ENCODE assay signal across 9 cellular contexts in the genomic region with DNA sequence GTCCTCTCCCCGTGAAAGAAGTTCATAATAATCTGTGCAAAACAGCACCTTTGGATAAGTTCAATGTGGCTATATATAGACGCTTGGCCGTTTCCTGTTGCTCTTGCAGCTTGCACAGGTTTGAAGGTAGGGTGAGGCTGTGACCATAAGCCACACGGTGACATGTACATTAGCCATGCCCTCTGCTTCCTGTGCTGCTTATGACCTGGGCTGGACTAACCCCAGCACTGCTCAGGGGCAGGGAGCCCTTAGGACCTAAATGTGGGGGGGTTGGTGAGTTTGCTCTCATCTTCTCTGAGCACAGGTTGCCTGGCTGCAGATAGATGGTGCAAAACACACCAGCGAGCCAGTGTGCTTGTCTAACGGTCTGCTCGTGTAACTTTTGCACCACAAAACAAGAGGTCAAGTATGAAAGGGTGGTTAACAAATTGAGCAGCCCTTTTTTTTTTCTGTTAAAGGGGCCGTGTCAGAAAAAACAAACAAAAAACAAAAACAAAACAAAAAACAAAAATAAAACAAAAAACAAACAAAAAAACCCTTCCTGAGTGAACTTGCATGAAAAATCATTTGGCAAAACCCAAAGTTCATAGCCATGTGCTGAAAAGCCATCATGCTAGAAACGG. TPM values are rescaled to one million over a fixed set of nuclear protein-coding genes. Genes with fewer than 3 reads are reported as not detected.
A peak's percentile ranks its signal among the peaks of the same experiment; 100 is the strongest.
DNase-seq lines count a peak whose midpoint lies in the region; ATAC-seq, FAIRE-seq and TF ChIP-seq lines count a peak whose summit lies in the region.
"Had no signal": no experiment of that assay in that cellular context is flagged by ENCODE, and none has a peak within 500 bp of the region (broad histone marks: within the 10 kb centered on the region; RNA-seq: fewer than 3 reads in every experiment).

No MANE protein-coding gene starts in this region.

- peak overlapping the region; percentile 88 to 96 (median 92) for H3K27ac Mint-ChIP-seq in CD8-positive, alpha-beta memory T cell
- peak overlapping the region; percentile 35 to 87 for H3K27ac Mint-ChIP-seq in activated naive CD4-positive, alpha-beta T cell treated with anti-CD3 and anti-CD28 coated beads, Interleukin-2, amount 50 U/mL, for 72 hours

- peaks cover 98% of the 10 kb centered on the region for H3K4me1 ChIP-seq in CD8-positive, alpha-beta memory T cell (ENCODE audit: insufficient read depth, low read length)
- H3K4me1 ChIP-seq in uterus (no peaks in the 10 kb centered on the region), prostate gland (replicated peaks) (no peaks in the 10 kb centered on the region), pancreas (peaks cover 0 to 10% (median 0%) of the 10 kb centered on the region in 3 donors)

- POLR2A ChIA-PET in CD8-positive, alpha-beta memory T cell (lab: Charles Lee): interaction anchor here (0.5 kb wide), 1 partner anchor 240 kb away, joined by 7 read pairs; no protein-coding TSS in a partner anchor

- no peaks in the 10 kb centered on the region for H3K9me3 ChIP-seq in CD8-positive, alpha-beta memory T cell (ENCODE audit: low read length)
- H3K9me3 ChIP-seq in uterus: no peaks in the 10 kb centered on the region
- no peaks in the 10 kb centered on the region for H3K9me3 ChIP-seq in prostate gland
- H3K9me3 ChIP-seq in pancreas: no peaks in the 10 kb centered on the region

- peak overlapping the region; percentile 12 for H3K4me3 ChIP-seq in CD8-positive, alpha-beta memory T cell (ENCODE audit: low read length)
- no peak overlapping the region for H3K4me3 ChIP-seq in uterus
- no peak overlapping the region for H3K4me3 ChIP-seq in prostate gland
- H3K4me3 ChIP-seq in pancreas: no peak overlapping the region

- H3K4me3 Mint-ChIP-seq in CD8-positive, alpha-beta memory T cell: peak overlapping the region; percentile 65 to 90 (median 84)

- H3K27me3 ChIP-seq in CD8-positive, alpha-beta memory T cell (ENCODE audit: insufficient read depth, low read length, poor library complexity, severe bottlenecking): no peaks in the 10 kb centered on the region
- no peaks in the 10 kb centered on the region for H3K27me3 ChIP-seq in uterus
- no peaks in the 10 kb centered on the region for H3K27me3 ChIP-seq in prostate gland (replicated peaks; ENCODE audit: insufficient read depth)
- H3K27me3 ChIP-seq in pancreas: no peaks in the 10 kb centered on the region

- peaks cover 0 to 2% of the 10 kb centered on the region in 2 donors for H3K27me3 Mint-ChIP-seq in CD8-positive, alpha-beta memory T cell

- no peaks in the 10 kb centered on the region for H3K9me3 Mint-ChIP-seq in CD8-positive, alpha-beta memory T cell
- H3K9me3 Mint-ChIP-seq in activated naive CD4-positive, alpha-beta T cell treated with anti-CD3 and anti-CD28 coated beads, Interleukin-2, amount 50 U/mL, for 72 hours: no peaks in the 10 kb centered on the region

- peak in 3 of 5 donors; percentile 28 to 65 (median 39) for DNase-seq in CD8-positive, alpha-beta memory T cell
- DNase-seq in activated naive CD4-positive, alpha-beta T cell treated with anti-CD3 and anti-CD28 coated beads, Interleukin-2, amount 50 U/mL, for 72 hours (ENCODE audit: low spot score in 2 of 2): no peak
- no peak for DNase-seq in NCI-H1417 (lab: John Stamatoyannopoulos, UW)
- no peak for DNase-seq in uterus
- DNase-seq in prostate gland (ENCODE audit: low spot score): no peak
- no peak for DNase-seq in pancreas
- DNase-seq: NCI-H2107 had no signal

- peak; percentile 40 for ATAC-seq in HG03159 (IDR thresholded peaks at IDR 0.05; ENCODE audit: unreplicated experiment)
- peak in 1 of 2 donors; percentile 68 for ATAC-seq in activated naive CD4-positive, alpha-beta T cell treated with anti-CD3 and anti-CD28 coated beads, Interleukin-2, amount 50 U/mL, for 72 hours
- no peak for ATAC-seq in pancreas

- H3K4me1 Mint-ChIP-seq in CD8-positive, alpha-beta memory T cell: peaks cover 97 to 100% (median 100%) of the 10 kb centered on the region in 3 donors

- no peak overlapping the region for H3K27ac ChIP-seq in CD8-positive, alpha-beta memory T cell (ENCODE audit: low read depth, low read length)
- no peak overlapping the region for H3K27ac ChIP-seq in uterus
- H3K27ac ChIP-seq in prostate gland: no peak overlapping the region
- no peak overlapping the region for H3K27ac ChIP-seq in pancreas

- TF ChIP-seq CTCF in uterus (IDR thresholded peaks at IDR 0.05): no peak
- TF ChIP-seq CTCF in prostate gland (IDR thresholded peaks at IDR 0.05): no peak
- no peak for TF ChIP-seq CTCF in pancreas (IDR thresholded peaks at IDR 0.05)

- intact Hi-C loops in uterus (cut with DNase I; ENCODE audit: low total_unique reads) (no loop called here), prostate gland (cut with DNase I) (no loop called here), pancreas (cut with DNase I) (no loop called here)

- TF ChIP-seq POLR2A in GM19099 (IDR thresholded peaks at IDR 0.05; ENCODE audit: extremely low read depth, insufficient read length, low read depth) (peak; percentile 23), uterus (IDR thresholded peaks at IDR 0.05) (no peak), prostate gland (IDR thresholded peaks at IDR 0.05) (no peak)

- H3K36me3 Mint-ChIP-seq in CD8-positive, alpha-beta memory T cell: peaks cover 0 to 5% (median 2%) of the 10 kb centered on the region in 3 donors
- H3K36me3 Mint-ChIP-seq in activated naive CD4-positive, alpha-beta T cell treated with anti-CD3 and anti-CD28 coated beads, Interleukin-2, amount 50 U/mL, for 72 hours: peaks cover 0 to 16% of the 10 kb centered on the region in 2 donors

- CTCF ChIA-PET in CD8-positive, alpha-beta memory T cell (lab: Charles Lee): interaction anchor here (1.6 kb wide), 1 partner anchor 45 kb away, joined by 3 read pairs; no protein-coding TSS in a partner anchor

- WGBS in prostate gland: 72% methylated on average over 9 of the region's 9 CpGs
- WGBS in pancreas, 2 donors: 73 to 79% methylated on average over 9 of the region's 9 CpGs

- no peaks in the 10 kb centered on the region for H3K36me3 ChIP-seq in CD8-positive, alpha-beta memory T cell (ENCODE audit: insufficient read depth, low read length)
- H3K36me3 ChIP-seq in uterus (no peaks in the 10 kb centered on the region), prostate gland (no peaks in the 10 kb centered on the region), pancreas (no peaks in the 10 kb centered on the region)

- FAIRE-seq in pancreas (lab: Jason Lieb, UNC): no peak

RNA-seq across cellular contexts. Expression of a gene that starts 37.3 kb away (rescaled TPM):
- total RNA-seq in CD8-positive, alpha-beta memory T cell: 10 to 100 TPM; 41.7 to 45.2 TPM
- 89.2 TPM for polyA plus RNA-seq in CD8-positive, alpha-beta memory T cell
- total RNA-seq in activated naive CD4-positive, alpha-beta T cell treated with anti-CD3 and anti-CD28 coated beads, Interleukin-2, amount 50 U/mL, for 72 hours: 10 to 100 TPM; 44.4 to 69.4 TPM
- total RNA-seq in uterus: 10 to 100 TPM; 12.4 to 56.0 (median 22.5) TPM
- total RNA-seq in prostate gland: 10 to 100 TPM in 1 of 2 donors, 1 to 10 TPM in 1; 9.8 to 10.6 TPM
- total RNA-seq in pancreas: 1 to 10 TPM; 1.3 to 9.3 (median 2.9) TPM
- polyA plus RNA-seq in pancreas: 1 to 10 TPM; 1.8 to 3.5 TPM

Comparison
In these comparisons a context has a peak if more than half of its experiments do, and no peak if none do; other contexts are left out.
1. DNase-seq: peak in CD8-positive, alpha-beta memory T cell (3 of 5); none in activated naive CD4-positive, alpha-beta T cell treated with anti-CD3 and anti-CD28 coated beads, Interleukin-2, amount 50 U/mL, for 72 hours (0 of 2), NCI-H1417 (0 of 3), uterus (0 of 2), prostate gland (single experiment) and pancreas (0 of 6).